2 cellular contexts compared by ENCODE assay signal in the genomic region with DNA sequence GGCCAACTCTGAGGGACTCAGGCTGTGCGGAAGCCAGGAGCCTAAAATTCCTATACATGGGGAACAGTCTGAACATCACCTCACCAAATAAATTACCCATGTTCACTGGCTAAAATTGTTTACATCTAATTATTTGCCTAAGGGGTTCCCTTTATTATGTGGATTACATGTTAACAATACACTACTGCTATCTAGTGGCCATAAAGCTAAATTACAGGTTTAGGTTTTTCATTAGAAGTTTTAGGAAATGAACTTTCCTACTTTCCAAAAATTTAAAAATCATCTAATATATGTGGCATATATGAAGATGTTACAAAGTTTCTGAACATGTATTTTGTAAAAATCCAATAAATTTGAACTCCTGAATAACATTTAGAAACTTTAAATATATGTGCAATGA.
TF ChIP-seq lines count a peak whose summit lies in the region.

No MANE protein-coding gene starts in this region.

TF ChIP-seq in SK-N-SH, 30 proteins besides CTCF, POLR2A, EP300 and RAD21 (continued from another document):
- TF ChIP-seq, protein P1, sequence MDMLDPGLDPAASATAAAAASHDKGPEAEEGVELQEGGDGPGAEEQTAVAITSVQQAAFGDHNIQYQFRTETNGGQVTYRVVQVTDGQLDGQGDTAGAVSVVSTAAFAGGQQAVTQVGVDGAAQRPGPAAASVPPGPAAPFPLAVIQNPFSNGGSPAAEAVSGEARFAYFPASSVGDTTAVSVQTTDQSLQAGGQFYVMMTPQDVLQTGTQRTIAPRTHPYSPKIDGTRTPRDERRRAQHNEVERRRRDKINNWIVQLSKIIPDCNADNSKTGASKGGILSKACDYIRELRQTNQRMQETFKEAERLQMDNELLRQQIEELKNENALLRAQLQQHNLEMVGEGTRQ (IDR thresholded peaks at IDR 0.05; ENCODE audit: borderline replicate concordance, low read depth, low read length) = no peak
- TF ChIP-seq ELF1 (IDR thresholded peaks at IDR 0.05) (no peak), CHD2 (IDR thresholded peaks at IDR 0.05; ENCODE audit: low read length, partially characterized antibody) (no peak), SMC3 (IDR thresholded peaks at IDR 0.05; ENCODE audit: low read depth, low read length) (no peak)

TF ChIP-seq in SK-N-SH treated with all-trans-retinoic acid at 6 μM for 48 hours, 23 proteins besides CTCF, POLR2A, EP300 and RAD21 (continued from another document):
- TF ChIP-seq, protein P2, sequence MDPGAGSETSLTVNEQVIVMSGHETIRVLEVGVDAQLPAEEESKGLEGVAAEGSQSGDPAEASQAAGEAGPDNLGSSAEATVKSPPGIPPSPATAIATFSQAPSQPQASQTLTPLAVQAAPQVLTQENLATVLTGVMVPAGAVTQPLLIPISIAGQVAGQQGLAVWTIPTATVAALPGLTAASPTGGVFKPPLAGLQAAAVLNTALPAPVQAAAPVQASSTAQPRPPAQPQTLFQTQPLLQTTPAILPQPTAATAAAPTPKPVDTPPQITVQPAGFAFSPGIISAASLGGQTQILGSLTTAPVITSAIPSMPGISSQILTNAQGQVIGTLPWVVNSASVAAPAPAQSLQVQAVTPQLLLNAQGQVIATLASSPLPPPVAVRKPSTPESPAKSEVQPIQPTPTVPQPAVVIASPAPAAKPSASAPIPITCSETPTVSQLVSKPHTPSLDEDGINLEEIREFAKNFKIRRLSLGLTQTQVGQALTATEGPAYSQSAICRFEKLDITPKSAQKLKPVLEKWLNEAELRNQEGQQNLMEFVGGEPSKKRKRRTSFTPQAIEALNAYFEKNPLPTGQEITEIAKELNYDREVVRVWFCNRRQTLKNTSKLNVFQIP (CRISPR knock-in tag; IDR thresholded peaks at IDR 0.05; ENCODE audit: borderline replicate concordance, low read depth) = no peak
- TF ChIP-seq PPARA (CRISPR knock-in tag; IDR thresholded peaks at IDR 0.05; ENCODE audit: borderline replicate concordance) (no peak), ARNTL (CRISPR knock-in tag; IDR thresholded peaks at IDR 0.05; ENCODE audit: borderline replicate concordance, low read depth) (no peak)
- TF ChIP-seq, protein P3, sequence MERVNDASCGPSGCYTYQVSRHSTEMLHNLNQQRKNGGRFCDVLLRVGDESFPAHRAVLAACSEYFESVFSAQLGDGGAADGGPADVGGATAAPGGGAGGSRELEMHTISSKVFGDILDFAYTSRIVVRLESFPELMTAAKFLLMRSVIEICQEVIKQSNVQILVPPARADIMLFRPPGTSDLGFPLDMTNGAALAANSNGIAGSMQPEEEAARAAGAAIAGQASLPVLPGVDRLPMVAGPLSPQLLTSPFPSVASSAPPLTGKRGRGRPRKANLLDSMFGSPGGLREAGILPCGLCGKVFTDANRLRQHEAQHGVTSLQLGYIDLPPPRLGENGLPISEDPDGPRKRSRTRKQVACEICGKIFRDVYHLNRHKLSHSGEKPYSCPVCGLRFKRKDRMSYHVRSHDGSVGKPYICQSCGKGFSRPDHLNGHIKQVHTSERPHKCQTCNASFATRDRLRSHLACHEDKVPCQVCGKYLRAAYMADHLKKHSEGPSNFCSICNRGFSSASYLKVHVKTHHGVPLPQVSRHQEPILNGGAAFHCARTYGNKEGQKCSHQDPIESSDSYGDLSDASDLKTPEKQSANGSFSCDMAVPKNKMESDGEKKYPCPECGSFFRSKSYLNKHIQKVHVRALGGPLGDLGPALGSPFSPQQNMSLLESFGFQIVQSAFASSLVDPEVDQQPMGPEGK (CRISPR knock-in tag; IDR thresholded peaks at IDR 0.05; ENCODE audit: borderline replicate concordance) = no peak
